Comparison of ENCODE assay signal across 16 cellular contexts in genomic region chr7:12979181-12979580, GRCh38.
DNase-seq lines count a peak whose midpoint lies in the region; ATAC-seq, FAIRE-seq and TF ChIP-seq lines count a peak whose summit lies in the region.
"Had no signal": no experiment of that assay in that cellular context is flagged by ENCODE, and none has a peak within 500 bp of the region (broad histone marks: within the 10 kb centered on the region; RNA-seq: fewer than 3 reads in every experiment).

No MANE protein-coding gene starts in this region.

- H3K9me3 ChIP-seq in kidney (ENCODE audit: control insufficient read depth in 1 of 2, low read length in 2 of 2) (no peaks in the 10 kb centered on the region), tibial nerve (no peaks in the 10 kb centered on the region)

- DNase-seq in kidney (no peak), renal cortical epithelial cell (ENCODE audit: low read depth) (peak; percentile 85), sciatic nerve (ENCODE audit: low spot score) (no peak), tibial nerve (ENCODE audit: low spot score in 2 of 2) (no peak), NCI-H1694 treated with DMSO at 0.1 percent for 48 hours (lab: John Stamatoyannopoulos, UW) (no peak)
- DNase-seq: COR-L47; DMS79; HFFc6; NCI-H1105 treated with DMSO at 0.1 percent for 48 hours; NCI-H187; NCI-H345; NCI-H526 treated with DMSO at 0.1 percent for 48 hours; NK-92 treated with Interleukin-12 subunit alpha and Interleukin-12 subunit beta, amount 100 ng/mL, for 24 hours; SHP77 treated with DMSO at 0.1 percent for 48 hours had no signal

- H3K9ac ChIP-seq in kidney (ENCODE audit: low read length in 2 of 2) = no peak overlapping the region

- no peaks in the 10 kb centered on the region for H3K27me3 ChIP-seq in tibial nerve

- intact Hi-C loops in kidney (cut with DNase I) = no loop called here
- intact Hi-C loops in sciatic nerve (cut with DNase I) = no loop called here

- TF ChIP-seq CTCF in kidney (IDR thresholded peaks at IDR 0.05; ENCODE audit: borderline replicate concordance, extremely low read depth, insufficient read depth) = no peak
- no peak for TF ChIP-seq CTCF in tibial nerve (IDR thresholded peaks at IDR 0.05)

- H3K4me3 ChIP-seq in kidney (ENCODE audit: low read length in 2 of 2) (peak overlapping the region in 1 of 2 donors; percentile 8), tibial nerve (no peak overlapping the region)

- no peak for TF ChIP-seq EP300 in tibial nerve (IDR thresholded peaks at IDR 0.05)

- WGBS in tibial nerve, 2 donors = 83 to 86% methylated on average over 3 of the region's 3 CpGs

- no peaks in the 10 kb centered on the region for H3K36me3 ChIP-seq in kidney (ENCODE audit: control insufficient read depth in 1 of 2, insufficient read depth in 2 of 2, low read length in 2 of 2)
- H3K36me3 ChIP-seq in tibial nerve = no peaks in the 10 kb centered on the region

- H3K27ac ChIP-seq in kidney (ENCODE audit: low read depth in 2 of 2, low read length in 2 of 2) = peak overlapping the region in 1 of 2 donors; percentile 14
- H3K27ac ChIP-seq in tibial nerve = no peak overlapping the region

- FAIRE-seq in G401.6 (lab: Jason Lieb, UNC) = peak; percentile 31
- peak; percentile 88 for FAIRE-seq in kidney (lab: Jason Lieb, UNC)

- peak; percentile 54 for ATAC-seq in HG03432 (IDR thresholded peaks at IDR 0.05; ENCODE audit: unreplicated experiment)
- no peak for ATAC-seq in sciatic nerve

- H3K4me1 ChIP-seq in kidney (ENCODE audit: control insufficient read depth in 1 of 2, insufficient read depth in 1 of 2, low read depth in 1 of 2, low read length in 2 of 2) = no peaks in the 10 kb centered on the region
- no peaks in the 10 kb centered on the region for H3K4me1 ChIP-seq in tibial nerve

- no peak for TF ChIP-seq POLR2A in tibial nerve (IDR thresholded peaks at IDR 0.05)
